In genomic region chr1:92858564-92859399, GRCh38 we compare ENCODE assay signal across 8 cellular contexts. TPM values are rescaled to one million over a fixed set of nuclear protein-coding genes. Genes with fewer than 3 reads are reported as not detected.
DNase-seq lines count a peak whose midpoint lies in the region; ATAC-seq, FAIRE-seq and TF ChIP-seq lines count a peak whose summit lies in the region.

No MANE protein-coding gene starts in this region.

- H3K27ac Mint-ChIP-seq in T-helper 17 cell: peak overlapping the region; percentile 89

- no peak for TF ChIP-seq POLR2A in GM18505 (IDR thresholded peaks at IDR 0.05; ENCODE audit: borderline replicate concordance, extremely low read depth, insufficient read depth, insufficient read length)

- peaks cover 22% of the 10 kb centered on the region for H3K4me1 Mint-ChIP-seq in T-helper 17 cell

- H3K36me3 Mint-ChIP-seq in T-helper 17 cell (ENCODE audit: low read depth): no peaks in the 10 kb centered on the region

- ATAC-seq in T-helper 17 cell: peak; percentile 97
- ATAC-seq in GM18505 (IDR thresholded peaks at IDR 0.05; ENCODE audit: unreplicated experiment): no peak

- H3K4me3 ChIP-seq in HFF-Myc (replicated peaks; ENCODE audit: low read depth, low read length) (no peak overlapping the region), cardiac fibroblast (replicated peaks in 1 of 2; ENCODE audit: low read depth in 2 of 2, low read length in 2 of 2) (no peak overlapping the region)

- DNase-seq in GF-D8 (lab: John Stamatoyannopoulos, UW) (peak; percentile 43), HFF-Myc (ENCODE audit: extremely low read depth, low read depth) (peak; percentile 71), NCI-H1694 treated with DMSO at 0.1 percent for 48 hours (lab: John Stamatoyannopoulos, UW) (peak; percentile 92), T-helper 17 cell (peak in 2 of 3 donors; percentile 11 to 40), cardiac fibroblast (ENCODE audit: low read depth in 2 of 2) (peak; percentile 88 to 91)
- peak; percentile 20 to 54 for DNase-seq in stimulated activated CD4-positive, alpha-beta T cell treated with anti-CD3 and anti-CD28 coated beads, Interleukin-2, amount 100 ng/mL, for 24 hours

- H3K4me3 Mint-ChIP-seq in T-helper 17 cell: peak overlapping the region; percentile 84

- peak; percentile 100 for FAIRE-seq in islet of Langerhans (lab: Jason Lieb, UNC)

- TF ChIP-seq CTCF in HFF-Myc (IDR thresholded peaks at IDR 0.05; ENCODE audit: low read depth, low read length, missing control alignments) (peak; percentile 84), cardiac fibroblast (IDR thresholded peaks at IDR 0.05; ENCODE audit: low read depth, low read length) (peak; percentile 90)

- H3K9me3 ChIP-seq in T-helper 17 cell (ENCODE audit: control insufficient read depth, low read length, poor library complexity, severe bottlenecking): no peaks in the 10 kb centered on the region

- no peaks in the 10 kb centered on the region for H3K27me3 Mint-ChIP-seq in T-helper 17 cell

RNA-seq across cellular contexts. Expression of gene RPL5, which starts 26.9 kb away (rescaled TPM):
- 1,000 to 10,000 TPM; 1,386 to 1,390 TPM for total RNA-seq in T-helper 17 cell

Comparison
In these comparisons a context has a peak if more than half of its experiments do, and no peak if none do; other contexts are left out.
1. DNase-seq: peak in every context shown above with its lines; median percentile 92 in NCI-H1694 treated with DMSO at 0.1 percent for 48 hours; 90 in cardiac fibroblast; 71 in HFF-Myc; 43 in GF-D8; 37 in stimulated activated CD4-positive, alpha-beta T cell treated with anti-CD3 and anti-CD28 coated beads, Interleukin-2, amount 100 ng/mL, for 24 hours; 26 in T-helper 17 cell.